In the genomic region with DNA sequence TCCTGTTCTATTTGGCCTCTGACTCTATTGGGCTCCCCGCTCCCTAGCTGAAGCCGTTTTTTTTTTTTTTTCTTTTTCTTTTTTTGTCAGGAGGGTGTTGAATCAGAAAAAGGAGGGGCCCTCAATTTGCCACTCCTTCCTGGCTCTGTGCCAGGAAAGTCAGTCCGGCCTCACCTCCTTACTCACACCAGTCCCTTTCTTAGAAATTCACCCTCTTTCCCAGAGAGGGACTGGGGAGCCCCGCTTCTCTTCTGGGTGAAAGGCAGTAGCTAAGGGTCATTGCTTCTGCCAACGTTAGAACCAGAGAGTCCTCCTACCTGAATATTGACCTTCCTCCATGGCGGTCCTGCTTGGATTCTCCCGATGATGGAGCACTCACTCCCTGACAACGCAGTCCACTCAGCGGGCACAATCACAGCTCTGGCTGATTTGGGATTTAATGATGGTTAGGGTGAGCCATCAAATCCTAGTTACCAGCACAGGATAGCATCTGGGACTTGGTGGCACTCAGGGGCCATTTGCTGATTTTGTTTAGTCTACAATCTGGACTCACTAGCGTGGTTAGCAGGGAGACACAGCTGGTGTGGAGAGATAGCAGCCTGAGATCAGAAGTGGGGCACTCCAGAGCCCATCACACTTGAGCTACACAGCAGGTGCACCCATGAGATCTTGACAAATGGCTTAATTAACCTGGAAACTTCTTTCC, we compare ENCODE assay signal across 12 cellular contexts. TPM values are rescaled to one million over a fixed set of nuclear protein-coding genes. Genes with fewer than 3 reads are reported as not detected.
A peak's percentile ranks its signal among the peaks of the same experiment; 100 is the strongest.
DNase-seq lines count a peak whose midpoint lies in the region; ATAC-seq, FAIRE-seq and TF ChIP-seq lines count a peak whose summit lies in the region.
"Had no signal": no experiment of that assay in that cellular context is flagged by ENCODE, and none has a peak within 500 bp of the region (broad histone marks: within the 10 kb centered on the region; RNA-seq: fewer than 3 reads in every experiment).

No MANE protein-coding gene starts in this region.

- H3K27ac Mint-ChIP-seq in activated naive CD4-positive, alpha-beta T cell treated with anti-CD3 and anti-CD28 coated beads for 36 hours = peak overlapping the region; percentile 66
- peak overlapping the region; percentile 21 to 79 for H3K27ac Mint-ChIP-seq in stimulated activated naive CD8-positive, alpha-beta T cell treated with anti-CD3 and anti-CD28 coated beads, Interleukin-15, amount 100 ng/mL, for 72 hours

- H3K9me3 Mint-ChIP-seq in activated naive CD4-positive, alpha-beta T cell treated with anti-CD3 and anti-CD28 coated beads for 36 hours = no peaks in the 10 kb centered on the region
- H3K9me3 Mint-ChIP-seq in stimulated activated naive CD8-positive, alpha-beta T cell treated with anti-CD3 and anti-CD28 coated beads, Interleukin-15, amount 100 ng/mL, for 72 hours = no peaks in the 10 kb centered on the region

- peak; percentile 83 for ATAC-seq in stimulated activated naive CD8-positive, alpha-beta T cell treated with anti-CD3 and anti-CD28 coated beads, Interleukin-15, amount 100 ng/mL, for 72 hours
- no peak for ATAC-seq in psoas muscle

- H3K36me3 Mint-ChIP-seq in activated naive CD4-positive, alpha-beta T cell treated with anti-CD3 and anti-CD28 coated beads for 36 hours (ENCODE audit: low read depth) = no peaks in the 10 kb centered on the region

- intact Hi-C loops in activated naive CD4-positive, alpha-beta T cell treated with anti-CD3 and anti-CD28 coated beads for 36 hours (cut with micrococcal nuclease) = loop anchor here (1.0 kb wide), 2 partner anchors 39 to 52 kb away; no protein-coding TSS in a partner anchor
- intact Hi-C loops in psoas muscle (cut with DNase I) = no loop called here

- H3K27me3 ChIP-seq in bronchial epithelial cell (ENCODE audit: control insufficient read depth, insufficient read depth, low read length) (peaks cover 4% of the 10 kb centered on the region), psoas muscle (ENCODE audit: insufficient read depth in 3 of 3, low read length in 2 of 3) (peaks cover 0 to 39% (median 9%) of the 10 kb centered on the region in 3 donors)

- CTCF ChIA-PET in activated naive CD4-positive, alpha-beta T cell treated with anti-CD3 and anti-CD28 coated beads for 36 hours (lab: Charles Lee) = interaction anchor here (0.6 to 1.6 kb wide), 3 partner anchors 15 to 131 kb away, joined by 3 to 5 read pairs (median 3); no protein-coding TSS in a partner anchor

- no peaks in the 10 kb centered on the region for H3K36me3 ChIP-seq in bronchial epithelial cell (ENCODE audit: control insufficient read depth, insufficient read depth, low read length)
- H3K36me3 ChIP-seq in psoas muscle (ENCODE audit: insufficient read depth in 1 of 2, low read depth in 1 of 2) = no peaks in the 10 kb centered on the region

- H3K27me3 Mint-ChIP-seq in activated naive CD4-positive, alpha-beta T cell treated with anti-CD3 and anti-CD28 coated beads for 36 hours (ENCODE audit: low read depth) = peaks cover 8% of the 10 kb centered on the region
- H3K27me3 Mint-ChIP-seq in stimulated activated naive CD8-positive, alpha-beta T cell treated with anti-CD3 and anti-CD28 coated beads, Interleukin-15, amount 100 ng/mL, for 72 hours = peaks cover 27% of the 10 kb centered on the region

- no peak overlapping the region for H3K4me3 ChIP-seq in bronchial epithelial cell (ENCODE audit: low read depth, low read length)
- H3K4me3 ChIP-seq in psoas muscle = no peak overlapping the region

- FAIRE-seq in bronchial epithelial cell (lab: Jason Lieb, UNC) = no peak

- peak overlapping the region; percentile 22 for H3K4me3 Mint-ChIP-seq in activated naive CD4-positive, alpha-beta T cell treated with anti-CD3 and anti-CD28 coated beads for 36 hours
- peak overlapping the region; percentile 64 to 73 for H3K4me3 Mint-ChIP-seq in stimulated activated naive CD8-positive, alpha-beta T cell treated with anti-CD3 and anti-CD28 coated beads, Interleukin-15, amount 100 ng/mL, for 72 hours

- no peaks in the 10 kb centered on the region for H3K9me3 ChIP-seq in psoas muscle

- peaks cover 30% of the 10 kb centered on the region for H3K4me1 Mint-ChIP-seq in activated naive CD4-positive, alpha-beta T cell treated with anti-CD3 and anti-CD28 coated beads for 36 hours (ENCODE audit: low read depth)
- peaks cover 64% of the 10 kb centered on the region for H3K4me1 Mint-ChIP-seq in stimulated activated naive CD8-positive, alpha-beta T cell treated with anti-CD3 and anti-CD28 coated beads, Interleukin-15, amount 100 ng/mL, for 72 hours

- peak; percentile 77 for DNase-seq in activated naive CD4-positive, alpha-beta T cell treated with anti-CD3 and anti-CD28 coated beads for 36 hours
- DNase-seq in activated naive CD4-positive, alpha-beta T cell treated with anti-CD3 and anti-CD28 coated beads, Interleukin-2, amount 50 U/mL, for 16 hours = no peak
- DNase-seq in NCI-H524 treated with DMSO at 0.1 percent for 48 hours (lab: John Stamatoyannopoulos, UW) (peak; percentile 93), bronchial epithelial cell (ENCODE audit: low read depth) (peak; percentile 63), psoas muscle (no peak), NCI-H82 treated with DMSO at 0.1 percent for 48 hours (lab: John Stamatoyannopoulos, UW; ENCODE audit: unreplicated experiment) (no peak)
- peak in 1 of 2 donors; percentile 78 for DNase-seq in stimulated activated naive CD8-positive, alpha-beta T cell treated with anti-CD3 and anti-CD28 coated beads, Interleukin-15, amount 100 ng/mL, for 72 hours
- DNase-seq in activated CD8-positive, alpha-beta memory T cell treated with anti-CD3 and anti-CD28 coated beads for 24 hours = no peak
- DNase-seq: Karpas-422; NCI-H748 treated with DMSO at 0.1 percent for 48 hours; stimulated activated naive CD4-positive, alpha-beta T cell treated with Interleukin-2 at 50 U/mL for 16 hours had no signal

- WGBS in psoas muscle, 3 donors = 48 to 52% (median 50%) methylated on average over 10 of the region's 10 CpGs

- TF ChIP-seq CTCF in bronchial epithelial cell (IDR thresholded peaks at IDR 0.05; ENCODE audit: insufficient read depth, low read length, severe bottlenecking) (no peak), psoas muscle (IDR thresholded peaks at IDR 0.05) (no peak)

- no peaks in the 10 kb centered on the region for H3K4me1 ChIP-seq in psoas muscle

- no peak overlapping the region for H3K27ac ChIP-seq in psoas muscle

RNA-seq across cellular contexts. Expression of gene FCER2, which starts 2.4 kb away (rescaled TPM):
- total RNA-seq in activated naive CD4-positive, alpha-beta T cell treated with anti-CD3 and anti-CD28 coated beads for 36 hours = under 1 TPM; 0.86 to 0.89 TPM
- total RNA-seq in bronchial epithelial cell (not detected in 2 replicates), psoas muscle (under 1 TPM in 2 of 4 donors, not detected in 2; 0.34 to 0.54 TPM)
- polyA plus RNA-seq in psoas muscle = under 1 TPM in 2 of 3 donors, not detected in 1; 0.06 to 0.10 TPM
- total RNA-seq: T-helper 1 cell treated with Interleukin-12 subunit alpha and Interleukin-12 subunit beta and Interleukin-4 antibody, amounts not matched to agents 30 ng/mL and 1 ng/mL, for 36 hours had no signal

RNA-seq across cellular contexts. Expression of gene TRAPPC5, which starts 18.9 kb away (rescaled TPM):
- total RNA-seq in activated naive CD4-positive, alpha-beta T cell treated with anti-CD3 and anti-CD28 coated beads for 36 hours = 10 to 100 TPM; 74.7 to 82.4 TPM
- total RNA-seq in bronchial epithelial cell (29.2 and 141 TPM in 2 replicates), psoas muscle (100 to 1,000 TPM in 3 of 4 donors, 10 to 100 TPM in 1; 83.4 to 164 (median 104) TPM)
- 100 to 1,000 TPM in 1 of 3 donors, 10 to 100 TPM in 2; 40.6 to 125 (median 66.8) TPM for polyA plus RNA-seq in psoas muscle

RNA-seq across cellular contexts. Expression of gene MCEMP1, which starts 22.7 kb away (rescaled TPM):
- total RNA-seq in activated naive CD4-positive, alpha-beta T cell treated with anti-CD3 and anti-CD28 coated beads for 36 hours = not detected
- total RNA-seq in bronchial epithelial cell (not detected in 2 replicates), psoas muscle (under 1 TPM; 0.18 to 0.54 (median 0.28) TPM)
- polyA plus RNA-seq in psoas muscle = under 1 TPM in 2 of 3 donors, not detected in 1; 0.21 to 0.35 TPM
- total RNA-seq: T-helper 1 cell treated with Interleukin-12 subunit alpha and Interleukin-12 subunit beta and Interleukin-4 antibody, amounts not matched to agents 30 ng/mL and 1 ng/mL, for 36 hours had no signal

RNA-seq across cellular contexts. Expression of gene RETN, which starts 30.7 kb away (rescaled TPM):
- total RNA-seq in activated naive CD4-positive, alpha-beta T cell treated with anti-CD3 and anti-CD28 coated beads for 36 hours = not detected
- total RNA-seq in bronchial epithelial cell = not detected in 2 replicates
- under 1 TPM in 2 of 4 donors, not detected in 2; 0.48 to 0.57 TPM for total RNA-seq in psoas muscle
- 1 to 10 TPM in 2 of 3 donors, under 1 TPM in 1; 0.46 to 4.7 (median 2.1) TPM for polyA plus RNA-seq in psoas muscle
- total RNA-seq: T-helper 1 cell treated with Interleukin-12 subunit alpha and Interleukin-12 subunit beta and Interleukin-4 antibody, amounts not matched to agents 30 ng/mL and 1 ng/mL, for 36 hours had no signal

RNA-seq across cellular contexts. Expression of gene CLEC4G, which starts 32.3 kb away (rescaled TPM):
- total RNA-seq in activated naive CD4-positive, alpha-beta T cell treated with anti-CD3 and anti-CD28 coated beads for 36 hours = not detected
- total RNA-seq in bronchial epithelial cell = not detected in 2 replicates
- total RNA-seq in psoas muscle = under 1 TPM in 3 of 4 donors, not detected in 1; 0.38 to 0.69 (median 0.50) TPM
- polyA plus RNA-seq in psoas muscle = under 1 TPM in 2 of 3 donors, not detected in 1; 0.08 to 0.14 TPM
- total RNA-seq: T-helper 1 cell treated with Interleukin-12 subunit alpha and Interleukin-12 subunit beta and Interleukin-4 antibody, amounts not matched to agents 30 ng/mL and 1 ng/mL, for 36 hours had no signal

Comparison
In these comparisons a context has a peak if more than half of its experiments do, and no peak if none do; other contexts are left out.
1. DNase-seq: peak in activated naive CD4-positive, alpha-beta T cell treated with anti-CD3 and anti-CD28 coated beads for 36 hours (single experiment), NCI-H524 treated with DMSO at 0.1 percent for 48 hours (single experiment) and bronchial epithelial cell (single experiment); none in activated naive CD4-positive, alpha-beta T cell treated with anti-CD3 and anti-CD28 coated beads, Interleukin-2, amount 50 U/mL, for 16 hours (single experiment), psoas muscle (0 of 2), activated CD8-positive, alpha-beta memory T cell treated with anti-CD3 and anti-CD28 coated beads for 24 hours (single experiment) and NCI-H82 treated with DMSO at 0.1 percent for 48 hours (single experiment).